8 cellular contexts compared by ENCODE assay signal in genomic region chr14:59507063-59507751, GRCh38. TPM values are rescaled to one million over a fixed set of nuclear protein-coding genes. Genes with fewer than 3 reads are reported as not detected.
DNase-seq lines count a peak whose midpoint lies in the region; ATAC-seq and TF ChIP-seq lines count a peak whose summit lies in the region.

No MANE protein-coding gene starts in this region.

- no peak overlapping the region for H3K9ac ChIP-seq in fibroblast of lung (ENCODE audit: insufficient read depth, low read length)
- H3K9ac ChIP-seq in neural progenitor cell = no peak overlapping the region

- H3K79me2 ChIP-seq in fibroblast of lung (ENCODE audit: control insufficient read depth, insufficient read depth, low read length) = no peaks in the 10 kb centered on the region
- H3K79me2 ChIP-seq in neural progenitor cell (ENCODE audit: low read depth) = no peaks in the 10 kb centered on the region

- H3K4me1 Mint-ChIP-seq in neural progenitor cell = peaks cover 8% of the 10 kb centered on the region

- DNase-seq in COLO829 (ENCODE audit: low spot score) (peak; percentile 69), NCI-H510A (lab: John Stamatoyannopoulos, UW) (peak; percentile 32), fibroblast of lung (ENCODE audit: low read depth in 2 of 2) (peak; percentile 30 to 68), neural progenitor cell (ENCODE audit: low spot score) (peak; percentile 79)
- DNase-seq in activated CD4-positive, alpha-beta T cell treated with anti-CD3 and anti-CD28 coated beads, Interleukin-2, amount 50 U/mL, for 48 hours = peak; percentile 61 to 70

- H3K4me3 ChIP-seq in fibroblast of lung (replicated peaks in 1 of 4; ENCODE audit: control extremely low read depth in 1 of 4, insufficient read depth in 1 of 4, low read depth in 3 of 4, low read length in 4 of 4) (no peak overlapping the region), neural progenitor cell (no peak overlapping the region)

- H3K9me3 Mint-ChIP-seq in neural progenitor cell = no peaks in the 10 kb centered on the region

- no peaks in the 10 kb centered on the region for H3K9me3 ChIP-seq in fibroblast of lung (ENCODE audit: control insufficient read depth, insufficient read depth, low read depth, low read length)
- no peaks in the 10 kb centered on the region for H3K9me3 ChIP-seq in neural progenitor cell (ENCODE audit: low read depth)

- H3K4me1 ChIP-seq in fibroblast of lung (ENCODE audit: control insufficient read depth, extremely low read depth, insufficient read depth, low read length) (no peaks in the 10 kb centered on the region), neural progenitor cell (peaks cover 8% of the 10 kb centered on the region)

- peaks cover 6% of the 10 kb centered on the region for H3K27me3 Mint-ChIP-seq in neural progenitor cell (ENCODE audit: insufficient read depth, low read depth)

- H3K4me2 ChIP-seq in fibroblast of lung (ENCODE audit: extremely low read depth, insufficient read depth, low read length) (no peak overlapping the region), neural progenitor cell (no peak overlapping the region)

- ATAC-seq in GM19328 (IDR thresholded peaks at IDR 0.05; ENCODE audit: unreplicated experiment) (peak; percentile 87), HG03442 (IDR thresholded peaks at IDR 0.05; ENCODE audit: unreplicated experiment) (peak; percentile 82), HG02623 (IDR thresholded peaks at IDR 0.05; ENCODE audit: unreplicated experiment) (no peak)

- H3F3A ChIP-seq in neural progenitor cell (ENCODE audit: low read depth) = peaks cover 16% of the 10 kb centered on the region

- no peak overlapping the region for H3K27ac Mint-ChIP-seq in neural progenitor cell

- H4K20me1 ChIP-seq in fibroblast of lung (ENCODE audit: control insufficient read depth, extremely low read depth, insufficient read depth, low read length) (no peaks in the 10 kb centered on the region), neural progenitor cell (ENCODE audit: low read depth) (no peaks in the 10 kb centered on the region)

- H2AFZ ChIP-seq in fibroblast of lung (ENCODE audit: low read length) = no peak overlapping the region
- H2AFZ ChIP-seq in neural progenitor cell (replicated peaks) = no peak overlapping the region

- H3K4me3 Mint-ChIP-seq in neural progenitor cell = no peak overlapping the region

- H3K27ac ChIP-seq in fibroblast of lung (ENCODE audit: insufficient read depth, low read length) (no peak overlapping the region), neural progenitor cell (no peak overlapping the region)

- H3K27me3 ChIP-seq in fibroblast of lung (ENCODE audit: control insufficient read depth, insufficient read depth, low read length) = no peaks in the 10 kb centered on the region
- H3K27me3 ChIP-seq in neural progenitor cell = no peaks in the 10 kb centered on the region

- peak; percentile 94 to 99 for TF ChIP-seq CTCF in fibroblast of lung (conservative IDR thresholded peaks at IDR 0.05 in 1 of 2, IDR thresholded peaks at IDR 0.05 in 1 of 2; ENCODE audit: low read depth in 1 of 2, low read length in 2 of 2)
- TF ChIP-seq CTCF in neural progenitor cell (IDR thresholded peaks at IDR 0.05) = peak; percentile 95

- H3K36me3 ChIP-seq in fibroblast of lung (ENCODE audit: control insufficient read depth, insufficient read depth, low read length) = no peaks in the 10 kb centered on the region
- peaks cover 8% of the 10 kb centered on the region for H3K36me3 ChIP-seq in neural progenitor cell

- H3K36me3 Mint-ChIP-seq in neural progenitor cell = no peaks in the 10 kb centered on the region

RNA-seq across cellular contexts. Expression of gene JKAMP, which starts 22.9 kb away (rescaled TPM):
- total RNA-seq in fibroblast of lung (51.6 and 80.1 TPM in 2 replicates), neural progenitor cell (ENCODE audit: low replicate concordance) (134 and 182 TPM in 2 replicates)
- polyA plus RNA-seq in fibroblast of lung = 175 and 207 TPM in 2 replicates
- polyA plus RNA-seq in fibroblast of lung (2012) = 52.5 and 60.7 TPM in 2 replicates
- polyA minus RNA-seq in fibroblast of lung (ENCODE audit: low replicate concordance) = 53.5 and 101 TPM in 2 replicates

RNA-seq across cellular contexts. Expression of gene L3HYPDH, which starts 23.0 kb away (rescaled TPM):
- total RNA-seq in fibroblast of lung = 39.8 and 50.4 TPM in 2 replicates
- polyA plus RNA-seq in fibroblast of lung = 28.7 and 31.7 TPM in 2 replicates
- 18.5 and 21.9 TPM in 2 replicates for polyA plus RNA-seq in fibroblast of lung (2012)
- 1.9 and 2.1 TPM in 2 replicates for polyA minus RNA-seq in fibroblast of lung (ENCODE audit: low replicate concordance)
- 20.8 and 24.4 TPM in 2 replicates for total RNA-seq in neural progenitor cell (ENCODE audit: low replicate concordance)

RNA-seq across cellular contexts. Expression of gene GPR135, which starts 42.0 kb away (rescaled TPM):
- total RNA-seq in fibroblast of lung (1.8 and 3.0 TPM in 2 replicates), neural progenitor cell (ENCODE audit: low replicate concordance) (2.3 and 3.1 TPM in 2 replicates)
- 0.78 and 2.1 TPM in 2 replicates for polyA plus RNA-seq in fibroblast of lung
- 0.78 and 2.1 TPM in 2 replicates for polyA plus RNA-seq in fibroblast of lung (2012)
- 0.30 and 0.31 TPM in 2 replicates for polyA minus RNA-seq in fibroblast of lung (ENCODE audit: low replicate concordance)
